Comparison of ENCODE assay signal across 11 cellular contexts in genomic region chr5:166370928-166371690, GRCh38.
DNase-seq lines count a peak whose midpoint lies in the region; ATAC-seq and TF ChIP-seq lines count a peak whose summit lies in the region.
"Had no signal": no experiment of that assay in that cellular context is flagged by ENCODE, and none has a peak within 500 bp of the region (broad histone marks: within the 10 kb centered on the region; RNA-seq: fewer than 3 reads in every experiment).

No MANE protein-coding gene starts in this region.

- H3K27ac Mint-ChIP-seq in WTC11 = no peak overlapping the region

- H3K79me2 ChIP-seq in osteoblast (ENCODE audit: insufficient read depth, low read length) = no peaks in the 10 kb centered on the region

- no peaks in the 10 kb centered on the region for H3K27me3 ChIP-seq in osteoblast (ENCODE audit: insufficient read depth, low read length)
- H3K27me3 ChIP-seq: body of pancreas had no signal

- H3K27ac ChIP-seq in osteoblast (ENCODE audit: low read depth, low read length) = no peak overlapping the region
- H3K27ac ChIP-seq: body of pancreas, VCaP had no signal

- ATAC-seq in GM21576 (IDR thresholded peaks at IDR 0.05; ENCODE audit: unreplicated experiment) (no peak), HG02610 (IDR thresholded peaks at IDR 0.05; ENCODE audit: unreplicated experiment) (no peak), WTC11 (no peak)
- ATAC-seq: body of pancreas had no signal

- H4K20me1 ChIP-seq in osteoblast (ENCODE audit: insufficient read depth, low read length) = no peaks in the 10 kb centered on the region

- peak overlapping the region; percentile 81 for H2AFZ ChIP-seq in osteoblast (ENCODE audit: low read length)

- H3K4me3 Mint-ChIP-seq in WTC11 = no peak overlapping the region

- CTCF ChIA-PET in WTC11 (lab: Charles Lee) = interaction anchor here (0.7 kb wide), 1 partner anchor 99 kb away, joined by 3 read pairs; no protein-coding TSS in a partner anchor

- H3K9me3 ChIP-seq in osteoblast (ENCODE audit: low read depth, low read length) = no peaks in the 10 kb centered on the region
- H3K9me3 ChIP-seq: body of pancreas had no signal

- peak overlapping the region; percentile 60 for H3K4me2 ChIP-seq in osteoblast (ENCODE audit: insufficient read depth, low read length)

- H3K27me3 Mint-ChIP-seq in WTC11 (ENCODE audit: low read depth) = peaks cover 72% of the 10 kb centered on the region

- in situ Hi-C loops in Caki2 (cut with HindIII; ENCODE audit: low pct_unique_long_range_greater_than_20kb, low sequenced_read_pairs) = no loop called here
- in situ Hi-C loops in astrocyte of the cerebellum (cut with HindIII; ENCODE audit: low sequenced_read_pairs) = no loop called here

- no peaks in the 10 kb centered on the region for H3K36me3 Mint-ChIP-seq in WTC11

- POLR2A ChIA-PET in WTC11 (lab: Charles Lee) = interaction anchor here (0.7 kb wide), 1 partner anchor 613 kb away, joined by 4 read pairs; no protein-coding TSS in a partner anchor

- DNase-seq in Caki2 (ENCODE audit: low read depth) = peak; percentile 14
- DNase-seq in M059J (ENCODE audit: low read depth) = peak; percentile 30
- DNase-seq in astrocyte of the cerebellum (ENCODE audit: low read depth) = peak; percentile 16
- no peak for DNase-seq in osteoblast (ENCODE audit: insufficient read length, low spot score, missing footprints)
- no peak for DNase-seq in WTC11 (ENCODE audit: low spot score)
- DNase-seq in hippocampal formation (lab: John Stamatoyannopoulos, UW) = no peak
- DNase-seq: body of pancreas; stimulated activated CD4-positive, alpha-beta T cell treated with anti-CD3 and anti-CD28 coated beads, Interleukin-4, amount 100 ng/mL, for 24 hours had no signal

- H3K4me3 ChIP-seq in astrocyte of the cerebellum (ENCODE audit: low read depth, low read length) (no peak overlapping the region), osteoblast (ENCODE audit: insufficient read depth, low read length) (peak overlapping the region; percentile 67)
- H3K4me3 ChIP-seq: body of pancreas had no signal

- no peaks in the 10 kb centered on the region for H3K36me3 ChIP-seq in osteoblast (ENCODE audit: insufficient read depth, low read length)

- H3K4me1 ChIP-seq in osteoblast (ENCODE audit: insufficient read depth, low read length) = no peaks in the 10 kb centered on the region
- H3K4me1 ChIP-seq: body of pancreas had no signal

- H3K4me1 Mint-ChIP-seq in WTC11 = peaks cover 14% of the 10 kb centered on the region

- TF ChIP-seq CTCF in astrocyte of the cerebellum (IDR thresholded peaks at IDR 0.05; ENCODE audit: low read depth, low read length, missing control alignments) (no peak), osteoblast (IDR thresholded peaks at IDR 0.05; ENCODE audit: extremely low read depth, low read depth, low read length) (no peak), WTC11 (IDR thresholded peaks at IDR 0.05) (no peak)

- no peaks in the 10 kb centered on the region for H3K9me3 Mint-ChIP-seq in WTC11

TF ChIP-seq in WTC11, 78 proteins besides CTCF, POLR2A, EP300 and RAD21:
- TF ChIP-seq ZNF416 (CRISPR knock-in tag; IDR thresholded peaks at IDR 0.05) (no peak), TEAD1 (CRISPR knock-in tag; IDR thresholded peaks at IDR 0.05) (no peak), FOXP4 (CRISPR knock-in tag; IDR thresholded peaks at IDR 0.05) (no peak), SMAD3 (CRISPR knock-in tag; IDR thresholded peaks at IDR 0.05; ENCODE audit: borderline replicate concordance) (no peak), ZMAT4 (CRISPR knock-in tag; IDR thresholded peaks at IDR 0.05) (no peak), FOXJ3 (CRISPR knock-in tag; IDR thresholded peaks at IDR 0.05; ENCODE audit: borderline replicate concordance) (no peak), MAX (CRISPR knock-in tag; IDR thresholded peaks at IDR 0.05) (no peak), ARID4B (CRISPR knock-in tag; IDR thresholded peaks at IDR 0.05; ENCODE audit: borderline replicate concordance) (no peak), ZNF121 (CRISPR knock-in tag; IDR thresholded peaks at IDR 0.05) (no peak), ZNF263 (CRISPR knock-in tag; IDR thresholded peaks at IDR 0.05; ENCODE audit: low read depth) (no peak), OVOL2 (CRISPR knock-in tag; IDR thresholded peaks at IDR 0.05; ENCODE audit: borderline replicate concordance) (no peak), SP1 (CRISPR knock-in tag; conservative IDR thresholded peaks at IDR 0.05) (no peak), ATF2 (CRISPR knock-in tag; IDR thresholded peaks at IDR 0.05; ENCODE audit: borderline replicate concordance, low read depth) (no peak)

Comparison
In these comparisons a context has a peak if more than half of its experiments do, and no peak if none do; other contexts are left out.
1. DNase-seq: peak in Caki2 (single experiment), M059J (single experiment) and astrocyte of the cerebellum (single experiment); none in osteoblast (single experiment), WTC11 (single experiment) and hippocampal formation (0 of 2).